Comparison of ENCODE assay signal across 10 cellular contexts in genomic region chr17:81165246-81166032, GRCh38. TPM values are rescaled to one million over a fixed set of nuclear protein-coding genes. Genes with fewer than 3 reads are reported as not detected.
DNase-seq lines count a peak whose midpoint lies in the region; ATAC-seq, FAIRE-seq and TF ChIP-seq lines count a peak whose summit lies in the region.
"Had no signal": no experiment of that assay in that cellular context is flagged by ENCODE, and none has a peak within 500 bp of the region (broad histone marks: within the 10 kb centered on the region; RNA-seq: fewer than 3 reads in every experiment).

PVALEF (plus strand) TSS chr17:81165507; CDS start chr17:81181227, 15,720 bp downstream.

- no peak for FAIRE-seq in A549 (lab: Jason Lieb, UNC)

- H3K4me3 ChIP-seq in A549 (peak within 1 kb of the TSS; percentile 50), HUES64 (ENCODE audit: low read length) (peak within 1 kb of the TSS; percentile 48), endodermal cell (ENCODE audit: low read length) (no peak within 1 kb of the TSS)

- H3K27me3 ChIP-seq in HUES64 (ENCODE audit: insufficient read depth, low read length) (peaks cover 7% of the 10 kb centered on the region), endodermal cell (ENCODE audit: control insufficient read depth, insufficient read depth, low read length, poor library complexity, severe bottlenecking) (peaks cover 6% of the 10 kb centered on the region)

- CTCF ChIA-PET in A549 (lab: Yijun Ruan, JAX): interaction anchor here (0.5 to 3.1 kb wide), 5 partner anchors 12 to 179 kb away, joined by 3 to 18 read pairs (median 4); no protein-coding TSS in a partner anchor
- CTCF ChIA-PET in activated CD8-positive, alpha-beta T cell treated with anti-CD3 and anti-CD28 coated beads, Interleukin-2, amount 10 ng/mL, durations not matched to agents 7 days and 5 days (lab: Charles Lee): no interaction called here

- no peak for TF ChIP-seq RAD21 in A549 (conservative IDR thresholded peaks at IDR 0.05 in 1 of 2, IDR thresholded peaks at IDR 0.05 in 1 of 2)

- POLR2A ChIA-PET in A549 (lab: Yijun Ruan, JAX): no interaction called here
- POLR2A ChIA-PET in activated CD8-positive, alpha-beta T cell treated with anti-CD3 and anti-CD28 coated beads, Interleukin-2, amount 10 ng/mL, durations not matched to agents 7 days and 5 days (lab: Charles Lee): interaction anchor here (0.6 kb wide), 1 partner anchor 16 kb away, joined by 3 read pairs; no protein-coding TSS in a partner anchor

- H3K9me3 Mint-ChIP-seq in endodermal cell: no peaks in the 10 kb centered on the region
- no peaks in the 10 kb centered on the region for H3K9me3 Mint-ChIP-seq in natural killer cell treated with Interleukin-12 subunit alpha and Interleukin-12 subunit beta and Interleukin-15 and Interleukin-18, amount 100 ng/mL, for 72 hours
- H3K9me3 Mint-ChIP-seq in activated CD8-positive, alpha-beta T cell treated with anti-CD3 and anti-CD28 coated beads, Interleukin-2, amount 10 ng/mL, durations not matched to agents 7 days and 5 days (ENCODE audit: insufficient read depth): no peaks in the 10 kb centered on the region

- H3K9ac ChIP-seq in HUES64 (ENCODE audit: low read depth, low read length) (peak within 1 kb of the TSS; percentile 7; the same call in 1 of the 2 replicates), endodermal cell (ENCODE audit: extremely low read depth, low read length, poor library complexity, severe bottlenecking) (no peak within 1 kb of the TSS)

- H3K36me3 ChIP-seq in HUES64 (ENCODE audit: insufficient read depth, low read length) (no peaks in the 10 kb centered on the region), endodermal cell (ENCODE audit: control insufficient read depth, insufficient read depth, low read length) (no peaks in the 10 kb centered on the region)

- DNase-seq in A549 (ENCODE audit: low read depth in 1 of 2, low spot score in 1 of 2) (peak; percentile 31 to 70), endodermal cell (peak; percentile 87), erythroblast (lab: John Stamatoyannopoulos, UW) (no peak)
- DNase-seq in natural killer cell treated with Interleukin-12 subunit alpha and Interleukin-12 subunit beta and Interleukin-15 and Interleukin-18, amount 100 ng/mL, for 72 hours (ENCODE audit: low spot score): peak; percentile 60
- no peak for DNase-seq in activated CD8-positive, alpha-beta T cell treated with anti-CD3 and anti-CD28 coated beads, Interleukin-2, amount 10 ng/mL, durations not matched to agents 7 days and 5 days
- DNase-seq: foreskin keratinocyte had no signal

- TF ChIP-seq CTCF in A549 (IDR thresholded peaks at IDR 0.05) (no peak), endodermal cell (conservative IDR thresholded peaks at IDR 0.05) (peak; percentile 12)

- TF ChIP-seq POLR2A in A549 (IDR thresholded peaks at IDR 0.05; ENCODE audit: low read length): no peak
- TF ChIP-seq POLR2A in erythroblast (IDR thresholded peaks at IDR 0.05; ENCODE audit: low read length): no peak

- no peaks in the 10 kb centered on the region for H3K36me3 Mint-ChIP-seq in endodermal cell (ENCODE audit: low read depth)
- no peaks in the 10 kb centered on the region for H3K36me3 Mint-ChIP-seq in natural killer cell treated with Interleukin-12 subunit alpha and Interleukin-12 subunit beta and Interleukin-15 and Interleukin-18, amount 100 ng/mL, for 72 hours
- no peaks in the 10 kb centered on the region for H3K36me3 Mint-ChIP-seq in activated CD8-positive, alpha-beta T cell treated with anti-CD3 and anti-CD28 coated beads, Interleukin-2, amount 10 ng/mL, durations not matched to agents 7 days and 5 days (ENCODE audit: low read depth)

- peak; percentile 33 to 60; a peak in 5 of 6 replicates for ATAC-seq in A549
- no peak for ATAC-seq in natural killer cell treated with Interleukin-12 subunit alpha and Interleukin-12 subunit beta and Interleukin-15 and Interleukin-18, amount 100 ng/mL, for 72 hours
- no peak for ATAC-seq in HG02852 (IDR thresholded peaks at IDR 0.05; ENCODE audit: unreplicated experiment)
- no peak for ATAC-seq in activated CD8-positive, alpha-beta T cell treated with anti-CD3 and anti-CD28 coated beads, Interleukin-2, amount 10 ng/mL, durations not matched to agents 7 days and 5 days
- ATAC-seq in GM21717 (IDR thresholded peaks at IDR 0.05; ENCODE audit: unreplicated experiment): no peak
- ATAC-seq: foreskin keratinocyte had no signal

- no peaks in the 10 kb centered on the region for H3K4me1 Mint-ChIP-seq in endodermal cell
- peaks cover 0 to 2% of the 10 kb centered on the region in 2 donors for H3K4me1 Mint-ChIP-seq in natural killer cell treated with Interleukin-12 subunit alpha and Interleukin-12 subunit beta and Interleukin-15 and Interleukin-18, amount 100 ng/mL, for 72 hours (ENCODE audit: low read depth in 2 of 2)
- H3K4me1 Mint-ChIP-seq in activated CD8-positive, alpha-beta T cell treated with anti-CD3 and anti-CD28 coated beads, Interleukin-2, amount 10 ng/mL, durations not matched to agents 7 days and 5 days (ENCODE audit: low read depth): peaks cover 1% of the 10 kb centered on the region

- peaks cover 5% of the 10 kb centered on the region for H3K27me3 Mint-ChIP-seq in endodermal cell (ENCODE audit: insufficient read depth)
- peaks cover 0 to 2% of the 10 kb centered on the region in 2 donors for H3K27me3 Mint-ChIP-seq in natural killer cell treated with Interleukin-12 subunit alpha and Interleukin-12 subunit beta and Interleukin-15 and Interleukin-18, amount 100 ng/mL, for 72 hours
- H3K27me3 Mint-ChIP-seq in activated CD8-positive, alpha-beta T cell treated with anti-CD3 and anti-CD28 coated beads, Interleukin-2, amount 10 ng/mL, durations not matched to agents 7 days and 5 days (ENCODE audit: low read depth): peaks cover 7% of the 10 kb centered on the region

- TF ChIP-seq EP300 in A549 (IDR thresholded peaks at IDR 0.05): no peak

- H3K4me3 Mint-ChIP-seq in endodermal cell: peak within 1 kb of the TSS; percentile 47
- peak within 1 kb of the TSS; percentile 17 for H3K4me3 Mint-ChIP-seq in natural killer cell treated with Interleukin-12 subunit alpha and Interleukin-12 subunit beta and Interleukin-15 and Interleukin-18, amount 100 ng/mL, for 72 hours
- H3K4me3 Mint-ChIP-seq in activated CD8-positive, alpha-beta T cell treated with anti-CD3 and anti-CD28 coated beads, Interleukin-2, amount 10 ng/mL, durations not matched to agents 7 days and 5 days: no peak within 1 kb of the TSS

- H3K4me1 ChIP-seq in A549 (peaks cover 6% of the 10 kb centered on the region; the same call in 2 of the 3 replicates), HUES64 (ENCODE audit: insufficient read depth, low read length) (no peaks in the 10 kb centered on the region), endodermal cell (ENCODE audit: control insufficient read depth, insufficient read depth, low read length) (no peaks in the 10 kb centered on the region)
- H3K4me1 ChIP-seq: foreskin keratinocyte had no signal

- H3K27ac Mint-ChIP-seq in endodermal cell: no peak within 1 kb of the TSS
- no peak within 1 kb of the TSS for H3K27ac Mint-ChIP-seq in natural killer cell treated with Interleukin-12 subunit alpha and Interleukin-12 subunit beta and Interleukin-15 and Interleukin-18, amount 100 ng/mL, for 72 hours
- H3K27ac Mint-ChIP-seq in activated CD8-positive, alpha-beta T cell treated with anti-CD3 and anti-CD28 coated beads, Interleukin-2, amount 10 ng/mL, durations not matched to agents 7 days and 5 days: no peak within 1 kb of the TSS

- WGBS in A549 (ENCODE audit: missing lambda C conversion rate): 34% methylated on average over 35 of the region's 46 CpGs
- 27% methylated on average over 46 of the region's 46 CpGs for WGBS in HUES64
- WGBS in endodermal cell (ENCODE audit: insufficient coverage in 1 of 2, insufficient read length in 1 of 2), 2 experiments: 37 to 51% methylated on average over 24 to 46 of the region's 46 CpGs

- peak within 1 kb of the TSS; percentile 87 for H3K4me2 ChIP-seq in A549

- H3K9me3 ChIP-seq in A549 (no peaks in the 10 kb centered on the region), HUES64 (ENCODE audit: insufficient read depth, low read depth, low read length) (no peaks in the 10 kb centered on the region), endodermal cell (ENCODE audit: control insufficient read depth, low read length) (no peaks in the 10 kb centered on the region)

- peak within 1 kb of the TSS; percentile 54 to 86; a peak in 5 of 6 replicates for H3K27ac ChIP-seq in A549
- no peak within 1 kb of the TSS for H3K27ac ChIP-seq in HUES64 (ENCODE audit: low read depth, low read length)
- peak within 1 kb of the TSS; percentile 34 for H3K27ac ChIP-seq in endodermal cell (ENCODE audit: low read depth, low read length)
- H3K27ac ChIP-seq: foreskin keratinocyte had no signal

TF ChIP-seq in A549, 52 proteins besides CTCF, POLR2A, EP300 and RAD21 (continues in another document):
- TF ChIP-seq NFE2L2 (conservative IDR thresholded peaks at IDR 0.05; ENCODE audit: low read length) (no peak), HDAC2 (IDR thresholded peaks at IDR 0.05) (no peak), CEBPB (IDR thresholded peaks at IDR 0.05) (no peak), MAFK (IDR thresholded peaks at IDR 0.05; ENCODE audit: partially characterized antibody) (no peak), FOSB (CRISPR knock-in tag; IDR thresholded peaks at IDR 0.05) (no peak), GATA3 (IDR thresholded peaks at IDR 0.05; ENCODE audit: borderline replicate concordance) (no peak), ZSCAN20 (CRISPR knock-in tag; IDR thresholded peaks at IDR 0.05) (no peak), EHMT2 (IDR thresholded peaks at IDR 0.05; ENCODE audit: low read depth) (no peak), BHLHE40 (IDR thresholded peaks at IDR 0.05; ENCODE audit: low read depth, low read length) (no peak), MYC (IDR thresholded peaks at IDR 0.05; ENCODE audit: borderline replicate concordance, low read length) (no peak), NPAS2 (CRISPR knock-in tag; IDR thresholded peaks at IDR 0.05; ENCODE audit: borderline replicate concordance) (no peak)

RNA-seq across cellular contexts. Expression of gene PVALEF, which starts in this region (rescaled TPM):
- not detected in 2 replicates for polyA plus RNA-seq in A549 (2011; rRNA removed)
- polyA plus RNA-seq in A549 (2012; cell fraction: cytosol; rRNA removed): not detected in 2 replicates
- not detected in 2 replicates for polyA plus RNA-seq in A549 (2012; cell fraction: nucleus; rRNA removed)
- not detected in 3 replicates for polyA plus RNA-seq in A549 (2017; fragmentation: RNase III; extraction: RNeasy Plus Mini Kit Qiagen cat#74134 plus additional on column Dnase treatment)
- polyA minus RNA-seq in A549 (2011; rRNA and poly(A)+ RNA removed): not detected in 2 replicates
- polyA plus RNA-seq in HUES64 (2013, experiment 1 of 2): not detected
- not detected for polyA plus RNA-seq in HUES64 (2013, experiment 2 of 2)
- total RNA-seq in endodermal cell: not detected
- polyA plus RNA-seq in endodermal cell (2013, experiment 1 of 2): not detected
- not detected for polyA plus RNA-seq in endodermal cell (2013, experiment 2 of 2)
- total RNA-seq in natural killer cell treated with Interleukin-12 subunit alpha and Interleukin-12 subunit beta and Interleukin-15 and Interleukin-18, amount 100 ng/mL, for 72 hours: not detected
- total RNA-seq in activated CD8-positive, alpha-beta T cell treated with anti-CD3 and anti-CD28 coated beads, Interleukin-2, amount 10 ng/mL, durations not matched to agents 7 days and 5 days: not detected
- total RNA-seq: Daoy, foreskin keratinocyte had no signal
- polyA plus RNA-seq: foreskin keratinocyte had no signal

Comparison
In these comparisons a context has a peak if more than half of its experiments do, and no peak if none do; other contexts are left out.
1. Peak in DNase-seq, ATAC-seq, H3K4me3 ChIP-seq, H3K27ac ChIP-seq and H3K4me2 ChIP-seq in A549; RNA of the gene not detected or under 1 TPM.
2. Peak in DNase-seq and H3K27ac ChIP-seq in endodermal cell; RNA of the gene not detected or under 1 TPM.
3. Peak in DNase-seq in natural killer cell treated with Interleukin-12 subunit alpha and Interleukin-12 subunit beta and Interleukin-15 and Interleukin-18, amount 100 ng/mL, for 72 hours; RNA of the gene not detected or under 1 TPM.